Comparison of ENCODE assay signal across 34 cellular contexts in genomic region chr2:6297238-6297637, GRCh38.
A peak's percentile ranks its signal among the peaks of the same experiment; 100 is the strongest.
DNase-seq lines count a peak whose midpoint lies in the region; ATAC-seq and TF ChIP-seq lines count a peak whose summit lies in the region.
"Had no signal": no experiment of that assay in that cellular context is flagged by ENCODE, and none has a peak within 500 bp of the region (broad histone marks: within the 10 kb centered on the region; RNA-seq: fewer than 3 reads in every experiment).

No MANE protein-coding gene starts in this region.

- no peak for TF ChIP-seq EP300 in tibial nerve (IDR thresholded peaks at IDR 0.05)

- TF ChIP-seq CTCF in spleen (IDR thresholded peaks at IDR 0.05 in 8 of 11, conservative IDR thresholded peaks at IDR 0.05 in 3 of 11) (no peak), omental fat pad (IDR thresholded peaks at IDR 0.05) (no peak), tibial nerve (IDR thresholded peaks at IDR 0.05) (no peak)

- H3K27ac ChIP-seq in spleen (no peak overlapping the region), tibial nerve (no peak overlapping the region)
- H3K27ac ChIP-seq: C4-2B, cardiac muscle cell, lower lobe of right lung, PC-9, skin epidermis, suprapubic skin, upper lobe of right lung had no signal

- DNase-seq in spleen (peak; percentile 70), omental fat pad (ENCODE audit: low spot score) (no peak), HK-2 (ENCODE audit: unreplicated experiment) (no peak), tibial nerve (ENCODE audit: low spot score in 2 of 2) (no peak), A172 (ENCODE audit: low spot score) (no peak)
- DNase-seq: activated CD4-positive, alpha-beta T cell treated with anti-CD3 and anti-CD28 coated beads, Interleukin-2, amount 50 U/mL, for 4 hours; activated CD8-positive, alpha-beta memory T cell treated with anti-CD3 and anti-CD28 coated beads, Interleukin-2, amount 10 ng/mL, durations not matched to agents 7 days and 5 days; activated naive CD4-positive, alpha-beta T cell; activated naive CD8-positive, alpha-beta T cell treated with anti-CD3 and anti-CD28 coated beads, Interleukin-2, amount 50 U/mL, for 24 hours; activated T-cell treated with anti-CD3 and anti-CD28 coated beads, Interleukin-2, amount 50 U/mL, for 48 hours; Calu3; DMS79 treated with DMSO at 0.1 percent for 48 hours; effector CD8-positive, alpha-beta T cell; GF-D8; hippocampal formation; lower lobe of right lung; natural killer cell; NCI-H1417; NCI-H2081 treated with DMSO at 0.1 percent for 48 hours; NCI-H2227 treated with DMSO at 0.1 percent for 48 hours; NCI-H526; NK-92 treated with Interleukin-12 subunit alpha and Interleukin-12 subunit beta, amount 100 ng/mL, for 24 hours; PC-9; SK-N-SH; stimulated activated naive CD4-positive, alpha-beta T cell; upper lobe of right lung had no signal

- intact Hi-C loops in spleen (cut with DNase I; ENCODE audit: low total_unique reads), result no loop called here

- H3K36me3 ChIP-seq in spleen (no peaks in the 10 kb centered on the region), tibial nerve (no peaks in the 10 kb centered on the region)
- H3K36me3 ChIP-seq: cardiac muscle cell, lower lobe of right lung, suprapubic skin, upper lobe of right lung had no signal

- ATAC-seq in GM18858 (IDR thresholded peaks at IDR 0.05; ENCODE audit: unreplicated experiment) (peak; percentile 57), GM21576 (IDR thresholded peaks at IDR 0.05; ENCODE audit: unreplicated experiment) (peak; percentile 69), HG03432 (IDR thresholded peaks at IDR 0.05; ENCODE audit: unreplicated experiment) (peak; percentile 50), omental fat pad (ENCODE audit: low FRiP score) (no peak)
- ATAC-seq: activated CD8-positive, alpha-beta memory T cell treated with anti-CD3 and anti-CD28 coated beads, Interleukin-2, amount 10 ng/mL, durations not matched to agents 7 days and 5 days; activated naive CD8-positive, alpha-beta T cell treated with anti-CD3 and anti-CD28 coated beads, Interleukin-2, amount 50 U/mL, for 24 hours; HepG2; lower lobe of right lung; natural killer cell; upper lobe of right lung had no signal

- H3K4me3 ChIP-seq in spleen (no peak overlapping the region), tibial nerve (no peak overlapping the region)
- H3K4me3 ChIP-seq: cardiac muscle cell, lower lobe of right lung, PC-9, skin epidermis, suprapubic skin, upper lobe of right lung had no signal

- H3K4me1 ChIP-seq in spleen (peaks cover 0 to 3% (median 0%) of the 10 kb centered on the region in 6 donors), tibial nerve (no peaks in the 10 kb centered on the region)
- H3K4me1 ChIP-seq: lower lobe of right lung, suprapubic skin, upper lobe of right lung had no signal

- no peak for TF ChIP-seq POLR2A in spleen (IDR thresholded peaks at IDR 0.05)
- no peak for TF ChIP-seq POLR2A in tibial nerve (IDR thresholded peaks at IDR 0.05)

- H3K9me3 ChIP-seq in spleen, result peaks cover 0 to 20% (median 0%) of the 10 kb centered on the region in 8 donors
- H3K9me3 ChIP-seq in tibial nerve, result no peaks in the 10 kb centered on the region
- H3K9me3 ChIP-seq: lower lobe of right lung, suprapubic skin, upper lobe of right lung had no signal

- H3K27me3 ChIP-seq in spleen (replicated peaks in 1 of 7) (no peaks in the 10 kb centered on the region), tibial nerve (no peaks in the 10 kb centered on the region)
- H3K27me3 ChIP-seq: cardiac muscle cell, suprapubic skin, upper lobe of right lung had no signal

- WGBS in spleen, 5 donors, result 61 to 87% (median 81%) methylated on average over 2 to 4 of the region's 4 CpGs
- WGBS in tibial nerve, 2 donors, result 92 to 93% methylated on average over 4 of the region's 4 CpGs
